In the genomic region with DNA sequence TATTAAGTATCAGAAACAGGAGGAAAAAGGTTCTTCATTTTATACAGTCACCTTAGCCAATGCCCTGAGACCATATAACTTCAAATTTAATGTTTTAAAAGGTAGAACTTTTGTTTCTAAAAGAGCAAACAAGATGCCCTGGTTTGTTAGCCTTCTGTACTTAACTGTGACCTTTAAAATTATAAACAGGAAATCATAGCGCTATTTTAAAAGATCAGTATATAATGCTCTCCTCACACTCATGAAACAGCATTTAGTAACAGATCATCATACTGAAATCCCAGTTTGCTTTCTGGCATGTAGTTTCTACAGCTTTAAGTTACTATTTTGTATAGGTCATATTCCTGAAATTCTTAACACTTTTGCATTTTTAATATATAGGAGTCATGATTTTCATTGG, we compare ENCODE assay signal across 28 cellular contexts. TPM values are rescaled to one million over a fixed set of nuclear protein-coding genes. Genes with fewer than 3 reads are reported as not detected.
DNase-seq lines count a peak whose midpoint lies in the region; ATAC-seq, FAIRE-seq and TF ChIP-seq lines count a peak whose summit lies in the region.
"Had no signal": no experiment of that assay in that cellular context is flagged by ENCODE, and none has a peak within 500 bp of the region (broad histone marks: within the 10 kb centered on the region; RNA-seq: fewer than 3 reads in every experiment).

No MANE protein-coding gene starts in this region.

- no peak overlapping the region for H3K4me3 ChIP-seq in keratinocyte (ENCODE audit: control insufficient read depth in 2 of 3, extremely low read depth in 1 of 3, insufficient read depth in 2 of 3, low read depth in 1 of 3, low read length in 3 of 3)
- no peak overlapping the region for H3K4me3 ChIP-seq in suprapubic skin
- no peak overlapping the region for H3K4me3 ChIP-seq in lower leg skin (ENCODE audit: low read depth, poor library complexity, severe bottlenecking)
- H3K4me3 ChIP-seq: ascending aorta, dorsolateral prefrontal cortex, psoas muscle, thoracic aorta, vagina had no signal

- peak overlapping the region; percentile 18 for H3K27ac ChIP-seq in keratinocyte (ENCODE audit: control insufficient read depth, insufficient read depth, low read length)
- peak overlapping the region; percentile 6 for H3K27ac ChIP-seq in suprapubic skin
- H3K27ac ChIP-seq: ascending aorta, dorsolateral prefrontal cortex, psoas muscle, thoracic aorta, vagina had no signal

- H3K4me1 Mint-ChIP-seq in activated CD8-positive, alpha-beta T cell treated with anti-CD3 and anti-CD28 coated beads for 36 hours (ENCODE audit: low read depth) = peaks cover 40% of the 10 kb centered on the region
- H3K4me1 Mint-ChIP-seq in activated CD8-positive, alpha-beta T cell treated with anti-CD3 and anti-CD28 coated beads, Interleukin-2, amount 10 ng/mL, durations not matched to agents 7 days and 5 days (ENCODE audit: low read depth) = peaks cover 11% of the 10 kb centered on the region
- peaks cover 31% of the 10 kb centered on the region for H3K4me1 Mint-ChIP-seq in central memory CD8-positive, alpha-beta T cell
- H3K4me1 Mint-ChIP-seq: H9 had no signal

- no peak overlapping the region for H2AFZ ChIP-seq in keratinocyte (ENCODE audit: control insufficient read depth, low read length)

- peaks cover 42% of the 10 kb centered on the region for H3K36me3 Mint-ChIP-seq in activated CD8-positive, alpha-beta T cell treated with anti-CD3 and anti-CD28 coated beads for 36 hours (ENCODE audit: low read depth)
- peaks cover 11% of the 10 kb centered on the region for H3K36me3 Mint-ChIP-seq in activated CD8-positive, alpha-beta T cell treated with anti-CD3 and anti-CD28 coated beads, Interleukin-2, amount 10 ng/mL, durations not matched to agents 7 days and 5 days (ENCODE audit: low read depth)
- H3K36me3 Mint-ChIP-seq in central memory CD8-positive, alpha-beta T cell (ENCODE audit: insufficient read depth) = peaks cover 8% of the 10 kb centered on the region

- H3K27ac Mint-ChIP-seq in activated CD8-positive, alpha-beta T cell treated with anti-CD3 and anti-CD28 coated beads for 36 hours = no peak overlapping the region
- no peak overlapping the region for H3K27ac Mint-ChIP-seq in activated CD8-positive, alpha-beta T cell treated with anti-CD3 and anti-CD28 coated beads, Interleukin-2, amount 10 ng/mL, durations not matched to agents 7 days and 5 days
- H3K27ac Mint-ChIP-seq in central memory CD8-positive, alpha-beta T cell (ENCODE audit: low read depth) = peak overlapping the region; percentile 79
- H3K27ac Mint-ChIP-seq: activated naive CD8-positive, alpha-beta T cell treated with anti-CD3 and anti-CD28 coated beads, Interleukin-2, amount 10 ng/mL, durations not matched to agents 7 days and 5 days; CD8-positive, alpha-beta T cell had no signal

- no peak overlapping the region for H3K9ac ChIP-seq in keratinocyte (ENCODE audit: control insufficient read depth, extremely low read depth, insufficient read depth, low read length)

- CTCF ChIA-PET in activated CD8-positive, alpha-beta T cell treated with anti-CD3 and anti-CD28 coated beads for 36 hours (lab: Charles Lee) = interaction anchor here (1.0 to 1.3 kb wide), 3 partner anchors 19 to 120 kb away, joined by 3 read pairs; no protein-coding TSS in a partner anchor
- CTCF ChIA-PET in activated CD8-positive, alpha-beta T cell treated with anti-CD3 and anti-CD28 coated beads, Interleukin-2, amount 10 ng/mL, durations not matched to agents 7 days and 5 days (lab: Charles Lee) = no interaction called here

- no peaks in the 10 kb centered on the region for H3K9me1 ChIP-seq in keratinocyte (ENCODE audit: control insufficient read depth, extremely low read depth, insufficient read depth, low read length)

- H3K27me3 ChIP-seq in keratinocyte (ENCODE audit: control insufficient read depth, extremely low read depth, insufficient read depth, low read length) (no peaks in the 10 kb centered on the region), suprapubic skin (no peaks in the 10 kb centered on the region)
- H3K27me3 ChIP-seq: ascending aorta, dorsolateral prefrontal cortex, vagina had no signal

- 82% methylated on average over 1 of the region's 1 CpG for WGBS in suprapubic skin
- 66 to 93% methylated on average over 1 of the region's 1 CpG for WGBS in lower leg skin, 2 donors

- no peaks in the 10 kb centered on the region for H3K9me3 Mint-ChIP-seq in activated CD8-positive, alpha-beta T cell treated with anti-CD3 and anti-CD28 coated beads for 36 hours
- no peaks in the 10 kb centered on the region for H3K9me3 Mint-ChIP-seq in activated CD8-positive, alpha-beta T cell treated with anti-CD3 and anti-CD28 coated beads, Interleukin-2, amount 10 ng/mL, durations not matched to agents 7 days and 5 days (ENCODE audit: insufficient read depth)
- H3K9me3 Mint-ChIP-seq in central memory CD8-positive, alpha-beta T cell = no peaks in the 10 kb centered on the region
- H3K9me3 Mint-ChIP-seq: activated naive CD8-positive, alpha-beta T cell treated with anti-CD3 and anti-CD28 coated beads, Interleukin-2, amount 10 ng/mL, durations not matched to agents 7 days and 5 days; CD8-positive, alpha-beta T cell; H9 had no signal

- dilution Hi-C loops in keratinocyte (cut with MboI; ENCODE audit: extremely low pct_ligation_motif_present, low sequenced_read_pairs) = no loop called here

- peak; percentile 34 for ATAC-seq in activated CD8-positive, alpha-beta T cell treated with anti-CD3 and anti-CD28 coated beads for 36 hours
- no peak for ATAC-seq in activated CD8-positive, alpha-beta T cell treated with anti-CD3 and anti-CD28 coated beads, Interleukin-2, amount 10 ng/mL, durations not matched to agents 7 days and 5 days
- no peak for ATAC-seq in central memory CD8-positive, alpha-beta T cell (replicated peaks; ENCODE audit: extremely low read depth, poor library complexity, severe bottlenecking)
- ATAC-seq in GM21619 (IDR thresholded peaks at IDR 0.05; ENCODE audit: unreplicated experiment) = no peak
- ATAC-seq: CD8-positive, alpha-beta T cell; naive thymus-derived CD4-positive, alpha-beta T cell had no signal

- POLR2A ChIA-PET in activated CD8-positive, alpha-beta T cell treated with anti-CD3 and anti-CD28 coated beads for 36 hours (lab: Charles Lee) = no interaction called here
- POLR2A ChIA-PET in activated CD8-positive, alpha-beta T cell treated with anti-CD3 and anti-CD28 coated beads, Interleukin-2, amount 10 ng/mL, durations not matched to agents 7 days and 5 days (lab: Charles Lee) = no interaction called here

- H3K9me3 ChIP-seq in keratinocyte (ENCODE audit: control insufficient read depth, low read depth, low read length) (no peaks in the 10 kb centered on the region), suprapubic skin (no peaks in the 10 kb centered on the region)
- H3K9me3 ChIP-seq: ascending aorta, psoas muscle, thoracic aorta, vagina had no signal

- intact Hi-C loops in activated CD8-positive, alpha-beta T cell treated with anti-CD3 and anti-CD28 coated beads for 36 hours (cut with micrococcal nuclease) = no loop called here
- intact Hi-C loops in lower leg skin (cut with DNase I; ENCODE audit: low total_unique reads) = no loop called here

- TF ChIP-seq CTCF in activated CD8-positive, alpha-beta T cell treated with anti-CD3 and anti-CD28 coated beads for 36 hours (IDR thresholded peaks at IDR 0.05) = no peak
- TF ChIP-seq CTCF in keratinocyte (optimal IDR thresholded peaks at IDR 0.05 in 1 of 3, IDR thresholded peaks at IDR 0.05 in 1 of 3, conservative IDR thresholded peaks at IDR 0.05 in 1 of 3; ENCODE audit: extremely low read depth in 1 of 3, insufficient read depth in 2 of 3, low read length in 3 of 3) (no peak), suprapubic skin (IDR thresholded peaks at IDR 0.05) (no peak), lower leg skin (IDR thresholded peaks at IDR 0.05) (no peak)

- DNase-seq in activated CD8-positive, alpha-beta T cell treated with anti-CD3 and anti-CD28 coated beads for 36 hours = no peak
- DNase-seq in activated CD8-positive, alpha-beta T cell treated with anti-CD3 and anti-CD28 coated beads, Interleukin-2, amount 10 ng/mL, durations not matched to agents 7 days and 5 days = no peak
- no peak for DNase-seq in central memory CD8-positive, alpha-beta T cell (ENCODE audit: low spot score in 2 of 2)
- DNase-seq in keratinocyte (ENCODE audit: low read depth, low spot score) (no peak), suprapubic skin (ENCODE audit: low spot score in 2 of 2) (no peak), NCI-H446 (lab: John Stamatoyannopoulos, UW) (no peak), lower leg skin (ENCODE audit: low spot score in 2 of 2) (no peak)
- DNase-seq: 8988T; activated effector memory CD4-positive, alpha-beta T cell treated with Interleukin-2 at 50 U/mL for 16 hours; activated naive CD8-positive, alpha-beta T cell treated with anti-CD3 and anti-CD28 coated beads, Interleukin-2, amount 10 ng/mL, durations not matched to agents 7 days and 5 days; activated T-cell treated with anti-CD3 and anti-CD28 coated beads for 4 hours; AML-193; caudate nucleus; CD8-positive, alpha-beta T cell; DMS 273 treated with DMSO at 0.1 percent for 48 hours; dorsolateral prefrontal cortex; H9; naive thymus-derived CD4-positive, alpha-beta T cell; NCI-H1105; NCI-H1930; NCI-H2227 treated with DMSO at 0.1 percent for 48 hours; psoas muscle; stimulated activated naive CD4-positive, alpha-beta T cell treated with Interleukin-2 at 50 U/mL for 16 hours; T-helper 2 cell had no signal

- H3K27me3 Mint-ChIP-seq in activated CD8-positive, alpha-beta T cell treated with anti-CD3 and anti-CD28 coated beads for 36 hours = no peaks in the 10 kb centered on the region
- no peaks in the 10 kb centered on the region for H3K27me3 Mint-ChIP-seq in activated CD8-positive, alpha-beta T cell treated with anti-CD3 and anti-CD28 coated beads, Interleukin-2, amount 10 ng/mL, durations not matched to agents 7 days and 5 days (ENCODE audit: low read depth)
- H3K27me3 Mint-ChIP-seq in central memory CD8-positive, alpha-beta T cell = no peaks in the 10 kb centered on the region
- H3K27me3 Mint-ChIP-seq: activated naive CD8-positive, alpha-beta T cell treated with anti-CD3 and anti-CD28 coated beads, Interleukin-2, amount 10 ng/mL, durations not matched to agents 7 days and 5 days; naive thymus-derived CD4-positive, alpha-beta T cell had no signal

- no peaks in the 10 kb centered on the region for H4K20me1 ChIP-seq in keratinocyte (ENCODE audit: control insufficient read depth, extremely low read depth, insufficient read depth, low read length)

- H3K36me3 ChIP-seq in keratinocyte (ENCODE audit: control insufficient read depth in 2 of 2, extremely low read depth in 1 of 2, insufficient read depth in 2 of 2, low read length in 2 of 2) = peaks cover 0 to 3% of the 10 kb centered on the region in 2 experiments
- no peaks in the 10 kb centered on the region for H3K36me3 ChIP-seq in suprapubic skin
- H3K36me3 ChIP-seq: ascending aorta, thoracic aorta, vagina had no signal

- no peak for TF ChIP-seq POLR2A in suprapubic skin (IDR thresholded peaks at IDR 0.05)
- TF ChIP-seq POLR2A in lower leg skin (IDR thresholded peaks at IDR 0.05) = no peak

- no peak for TF ChIP-seq EP300 in suprapubic skin (IDR thresholded peaks at IDR 0.05)

- H3K4me1 ChIP-seq in keratinocyte (ENCODE audit: control insufficient read depth, extremely low read depth, insufficient read depth, low read length) = peaks cover 8% of the 10 kb centered on the region
- peaks cover 19% of the 10 kb centered on the region for H3K4me1 ChIP-seq in suprapubic skin

- no peak overlapping the region for H3K4me3 Mint-ChIP-seq in activated CD8-positive, alpha-beta T cell treated with anti-CD3 and anti-CD28 coated beads for 36 hours
- no peak overlapping the region for H3K4me3 Mint-ChIP-seq in activated CD8-positive, alpha-beta T cell treated with anti-CD3 and anti-CD28 coated beads, Interleukin-2, amount 10 ng/mL, durations not matched to agents 7 days and 5 days
- H3K4me3 Mint-ChIP-seq in central memory CD8-positive, alpha-beta T cell = no peak overlapping the region
- H3K4me3 Mint-ChIP-seq: activated naive CD8-positive, alpha-beta T cell treated with anti-CD3 and anti-CD28 coated beads, Interleukin-2, amount 10 ng/mL, durations not matched to agents 7 days and 5 days; CD8-positive, alpha-beta T cell; H9; naive thymus-derived CD4-positive, alpha-beta T cell had no signal

- FAIRE-seq in keratinocyte (lab: Jason Lieb, UNC) = no peak

- peaks cover 16% of the 10 kb centered on the region for H3K79me2 ChIP-seq in keratinocyte (ENCODE audit: control insufficient read depth, insufficient read depth, low read length)

- no peak overlapping the region for H3K4me2 ChIP-seq in keratinocyte (ENCODE audit: control insufficient read depth, extremely low read depth, insufficient read depth, low read depth, low read length)

RNA-seq across cellular contexts. Expression of a gene that starts 20.3 kb away (rescaled TPM):
- 10 to 100 TPM; 13.0 to 13.2 TPM for total RNA-seq in activated CD8-positive, alpha-beta T cell treated with anti-CD3 and anti-CD28 coated beads for 36 hours
- total RNA-seq in activated CD8-positive, alpha-beta T cell treated with anti-CD3 and anti-CD28 coated beads, Interleukin-2, amount 10 ng/mL, durations not matched to agents 7 days and 5 days = 10 to 100 TPM; 10.6 TPM
- 5.0 to 8.8 TPM (median 7.6 TPM) in 3 replicates for polyA plus RNA-seq in keratinocyte
- polyA plus RNA-seq in keratinocyte (2011; ENCODE audit: low read depth) = 7.6 TPM
- polyA plus RNA-seq in keratinocyte (2011; cell fraction: cytosol; rRNA removed) = 4.1 and 6.5 TPM in 2 replicates
- polyA plus RNA-seq in keratinocyte (2011; cell fraction: nucleus; rRNA removed) = 5.7 and 8.3 TPM in 2 replicates
- 5.7 and 8.7 TPM in 2 replicates for polyA plus RNA-seq in keratinocyte (2012; ENCODE audit: low replicate concordance)
- 1.4 to 5.8 TPM (median 2.7 TPM) in 3 replicates for polyA minus RNA-seq in keratinocyte
- 7.7 TPM for polyA minus RNA-seq in keratinocyte (2011; cell fraction: cytosol; rRNA and poly(A)+ RNA removed)
- 7.8 and 11.7 TPM in 2 replicates for polyA minus RNA-seq in keratinocyte (2011; cell fraction: nucleus; rRNA and poly(A)+ RNA removed)
- total RNA-seq in suprapubic skin (10 to 100 TPM; 10.3 to 11.9 (median 10.5) TPM), lower leg skin (10 to 100 TPM in 3 of 4 donors, 1 to 10 TPM in 1; 7.4 to 15.8 (median 13.0) TPM)
